ENCODE assay signal across 22 cellular contexts in the genomic region with DNA sequence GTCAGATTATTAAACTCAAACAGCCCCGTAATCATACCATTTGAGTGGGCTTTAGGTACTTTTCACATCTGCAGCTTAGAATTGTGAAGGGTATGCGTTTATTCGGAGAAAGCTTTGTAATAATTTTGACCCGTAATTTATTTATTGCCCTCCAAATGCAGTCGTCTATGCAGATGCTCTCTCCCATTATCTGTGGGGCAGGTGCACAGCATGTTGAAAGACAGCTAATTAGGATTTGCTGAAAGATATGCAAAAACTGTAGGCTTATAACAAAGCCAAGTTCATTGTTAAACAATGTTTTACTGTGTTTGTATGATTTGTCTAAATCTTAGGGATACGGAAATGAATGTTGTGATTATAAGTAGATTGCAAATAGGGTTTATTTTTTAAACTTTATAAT.
"Had no signal": no experiment of that assay in that cellular context is flagged by ENCODE, and none has a peak within 500 bp of the region (broad histone marks: within the 10 kb centered on the region; RNA-seq: fewer than 3 reads in every experiment).

No MANE protein-coding gene starts in this region.

- H3K4me3 Mint-ChIP-seq: activated CD4-positive, alpha-beta T cell treated with anti-CD3 and anti-CD28 coated beads for 36 hours; activated naive CD8-positive, alpha-beta T cell treated with anti-CD3 and anti-CD28 coated beads for 36 hours; immature natural killer cell; naive thymus-derived CD4-positive, alpha-beta T cell; neural progenitor cell; stimulated activated effector memory CD8-positive, alpha-beta T cell treated with anti-CD3 and anti-CD28 coated beads, Interleukin-12 subunit alpha, Interleukin-12 subunit beta, amount 100 ng/mL, for 72 hours; stimulated activated naive CD8-positive, alpha-beta T cell treated with anti-CD3 and anti-CD28 coated beads, Interleukin-15, amount 100 ng/mL, for 72 hours; WTC11 had no signal

- H3K27me3 Mint-ChIP-seq: activated CD4-positive, alpha-beta T cell treated with anti-CD3 and anti-CD28 coated beads for 36 hours; activated naive CD8-positive, alpha-beta T cell treated with anti-CD3 and anti-CD28 coated beads for 36 hours; stimulated activated naive CD8-positive, alpha-beta T cell treated with anti-CD3 and anti-CD28 coated beads, Interleukin-15, amount 100 ng/mL, for 72 hours had no signal

- H3K36me3 Mint-ChIP-seq: activated naive CD8-positive, alpha-beta T cell treated with anti-CD3 and anti-CD28 coated beads for 36 hours; immature natural killer cell; stimulated activated effector memory CD8-positive, alpha-beta T cell treated with anti-CD3 and anti-CD28 coated beads, Interleukin-12 subunit alpha, Interleukin-12 subunit beta, amount 100 ng/mL, for 72 hours; WTC11 had no signal

- DNase-seq: activated CD4-positive, alpha-beta T cell treated with anti-CD3 and anti-CD28 coated beads for 36 hours; activated CD4-positive, alpha-beta T cell treated with anti-CD3 and anti-CD28 coated beads, Interleukin-2, amount 50 U/mL, for 48 hours; activated naive CD4-positive, alpha-beta T cell treated with Interleukin-2 at 50 U/mL for 16 hours; activated naive CD8-positive, alpha-beta T cell treated with anti-CD3 and anti-CD28 coated beads for 36 hours; activated T-cell treated with anti-CD3 and anti-CD28 coated beads, Interleukin-2, amount 50 U/mL, for 48 hours; central memory CD4-positive, alpha-beta T cell; effector memory CD4-positive, alpha-beta T cell; foreskin keratinocyte; immature natural killer cell; left lung; naive thymus-derived CD4-positive, alpha-beta T cell; posterior cingulate gyrus; right lobe of liver; stimulated activated CD4-positive, alpha-beta T cell treated with anti-CD3 and anti-CD28 coated beads, Interleukin-2, amount 100 ng/mL, for 24 hours; stimulated activated naive CD8-positive, alpha-beta T cell treated with anti-CD3 and anti-CD28 coated beads, Interleukin-15, amount 100 ng/mL, for 72 hours; tibial artery had no signal

- FAIRE-seq: astrocyte, colon, TTC549 had no signal

- H3K9me3 Mint-ChIP-seq: activated naive CD8-positive, alpha-beta T cell treated with anti-CD3 and anti-CD28 coated beads for 36 hours; naive thymus-derived CD4-positive, alpha-beta T cell; neural progenitor cell; stimulated activated effector memory CD8-positive, alpha-beta T cell treated with anti-CD3 and anti-CD28 coated beads, Interleukin-12 subunit alpha, Interleukin-12 subunit beta, amount 100 ng/mL, for 72 hours; stimulated activated naive CD8-positive, alpha-beta T cell treated with anti-CD3 and anti-CD28 coated beads, Interleukin-15, amount 100 ng/mL, for 72 hours; WTC11 had no signal

- H3K27ac Mint-ChIP-seq: activated CD4-positive, alpha-beta T cell treated with anti-CD3 and anti-CD28 coated beads for 36 hours; activated naive CD8-positive, alpha-beta T cell treated with anti-CD3 and anti-CD28 coated beads for 36 hours; immature natural killer cell; naive thymus-derived CD4-positive, alpha-beta T cell; neural progenitor cell; stimulated activated effector memory CD8-positive, alpha-beta T cell treated with anti-CD3 and anti-CD28 coated beads, Interleukin-12 subunit alpha, Interleukin-12 subunit beta, amount 100 ng/mL, for 72 hours; stimulated activated naive CD8-positive, alpha-beta T cell treated with anti-CD3 and anti-CD28 coated beads, Interleukin-15, amount 100 ng/mL, for 72 hours; WTC11 had no signal

- H3K4me1 Mint-ChIP-seq: activated CD4-positive, alpha-beta T cell treated with anti-CD3 and anti-CD28 coated beads for 36 hours; activated naive CD8-positive, alpha-beta T cell treated with anti-CD3 and anti-CD28 coated beads for 36 hours; stimulated activated effector memory CD8-positive, alpha-beta T cell treated with anti-CD3 and anti-CD28 coated beads, Interleukin-12 subunit alpha, Interleukin-12 subunit beta, amount 100 ng/mL, for 72 hours; stimulated activated naive CD8-positive, alpha-beta T cell treated with anti-CD3 and anti-CD28 coated beads, Interleukin-15, amount 100 ng/mL, for 72 hours had no signal

- ATAC-seq: activated CD4-positive, alpha-beta T cell treated with anti-CD3 and anti-CD28 coated beads for 36 hours; foreskin keratinocyte; left lung; naive thymus-derived CD4-positive, alpha-beta T cell; right lobe of liver; stimulated activated effector memory CD8-positive, alpha-beta T cell treated with anti-CD3 and anti-CD28 coated beads, Interleukin-12 subunit alpha, Interleukin-12 subunit beta, amount 100 ng/mL, for 72 hours; stimulated activated naive CD8-positive, alpha-beta T cell treated with anti-CD3 and anti-CD28 coated beads, Interleukin-15, amount 100 ng/mL, for 72 hours; WTC11 had no signal
